7 cellular contexts compared by ENCODE assay signal in genomic region chr12:101670007-101670671, GRCh38. TPM values are rescaled to one million over a fixed set of nuclear protein-coding genes. Genes with fewer than 3 reads are reported as not detected.
DNase-seq lines count a peak whose midpoint lies in the region; ATAC-seq and TF ChIP-seq lines count a peak whose summit lies in the region.

No MANE protein-coding gene starts in this region.

- H3K27ac ChIP-seq in gastroesophageal sphincter: no peak overlapping the region

- peaks cover 9% of the 10 kb centered on the region for H3K27me3 ChIP-seq in gastroesophageal sphincter

- peak; percentile 79 for ATAC-seq in activated CD8-positive, alpha-beta T cell treated with anti-CD3 and anti-CD28 coated beads for 36 hours
- peak; percentile 57 for ATAC-seq in gastroesophageal sphincter
- no peak for ATAC-seq in HG02610 (IDR thresholded peaks at IDR 0.05; ENCODE audit: unreplicated experiment)
- ATAC-seq in HG03342 (IDR thresholded peaks at IDR 0.05; ENCODE audit: unreplicated experiment): no peak

- no peaks in the 10 kb centered on the region for H3K36me3 ChIP-seq in gastroesophageal sphincter

- no peak overlapping the region for H3K4me3 Mint-ChIP-seq in activated CD8-positive, alpha-beta T cell treated with anti-CD3 and anti-CD28 coated beads for 36 hours

- no peak for TF ChIP-seq EP300 in gastroesophageal sphincter (IDR thresholded peaks at IDR 0.05)

- no peaks in the 10 kb centered on the region for H3K4me1 ChIP-seq in gastroesophageal sphincter

- peaks cover 19% of the 10 kb centered on the region for H3K4me1 Mint-ChIP-seq in activated CD8-positive, alpha-beta T cell treated with anti-CD3 and anti-CD28 coated beads for 36 hours (ENCODE audit: low read depth)

- H3K9me3 ChIP-seq in gastroesophageal sphincter: no peaks in the 10 kb centered on the region

- peaks cover 1% of the 10 kb centered on the region for H3K27me3 Mint-ChIP-seq in activated CD8-positive, alpha-beta T cell treated with anti-CD3 and anti-CD28 coated beads for 36 hours

- intact Hi-C loops in activated CD8-positive, alpha-beta T cell treated with anti-CD3 and anti-CD28 coated beads for 36 hours (cut with micrococcal nuclease): no loop called here

- H3K36me3 Mint-ChIP-seq in activated CD8-positive, alpha-beta T cell treated with anti-CD3 and anti-CD28 coated beads for 36 hours (ENCODE audit: low read depth): no peaks in the 10 kb centered on the region

- no peak overlapping the region for H3K27ac Mint-ChIP-seq in activated CD8-positive, alpha-beta T cell treated with anti-CD3 and anti-CD28 coated beads for 36 hours

- no peaks in the 10 kb centered on the region for H3K9me3 Mint-ChIP-seq in activated CD8-positive, alpha-beta T cell treated with anti-CD3 and anti-CD28 coated beads for 36 hours

- DNase-seq in GM10248 (ENCODE audit: extremely low spot score): peak; percentile 24
- DNase-seq in LNCaP clone FGC (ENCODE audit: low read depth): no peak
- peak; percentile 70 for DNase-seq in activated CD8-positive, alpha-beta T cell treated with anti-CD3 and anti-CD28 coated beads for 36 hours
- peak; percentile 52 for DNase-seq in renal cortical epithelial cell (ENCODE audit: low read depth)

- H3K4me3 ChIP-seq in LNCaP clone FGC (ENCODE audit: low read depth, low read length) (no peak overlapping the region), gastroesophageal sphincter (no peak overlapping the region)

- TF ChIP-seq CTCF in GM10248 (IDR thresholded peaks at IDR 0.05; ENCODE audit: control extremely low read depth, extremely low read depth, low read depth, missing control alignments) (peak; percentile 35), LNCaP clone FGC (IDR thresholded peaks at IDR 0.05; ENCODE audit: control insufficient read depth, extremely low read depth, insufficient read depth) (peak; percentile 38; the same call in 1 of the 2 replicates), gastroesophageal sphincter (IDR thresholded peaks at IDR 0.05) (peak; percentile 27 to 80 (median 69))
- TF ChIP-seq CTCF in activated CD8-positive, alpha-beta T cell treated with anti-CD3 and anti-CD28 coated beads for 36 hours (IDR thresholded peaks at IDR 0.05): peak; percentile 39

- CTCF ChIA-PET in GM10248 (lab: Yijun Ruan, JAX): interaction anchor here (0.6 to 1.0 kb wide), 2 partner anchors 14 to 29 kb away, joined by 3 read pairs; no protein-coding TSS in a partner anchor
- CTCF ChIA-PET in activated CD8-positive, alpha-beta T cell treated with anti-CD3 and anti-CD28 coated beads for 36 hours (lab: Charles Lee): interaction anchor here (0.7 to 1.1 kb wide), 7 partner anchors 12 to 170 kb away, joined by 3 to 9 read pairs (median 3); no protein-coding TSS in a partner anchor

- POLR2A ChIA-PET in GM10248 (lab: Yijun Ruan, JAX): no interaction called here
- POLR2A ChIA-PET in activated CD8-positive, alpha-beta T cell treated with anti-CD3 and anti-CD28 coated beads for 36 hours (lab: Charles Lee): interaction anchor here (0.6 kb wide), 1 partner anchor 8 kb away, joined by 3 read pairs; no protein-coding TSS in a partner anchor

- no peak for TF ChIP-seq POLR2A in gastroesophageal sphincter (IDR thresholded peaks at IDR 0.05)

- 42 to 55% methylated on average over 3 to 6 of the region's 6 CpGs for WGBS in gastroesophageal sphincter (ENCODE audit: low coverage in 1 of 2), 2 donors

RNA-seq across cellular contexts. Expression of gene CHPT1, which starts 27.3 kb away (rescaled TPM):
- total RNA-seq in activated CD8-positive, alpha-beta T cell treated with anti-CD3 and anti-CD28 coated beads for 36 hours: 10 to 100 TPM; 15.2 to 15.8 TPM
- total RNA-seq in gastroesophageal sphincter: 100 to 1,000 TPM in 1 of 4 donors, 10 to 100 TPM in 3; 47.3 to 130 (median 49.6) TPM
- 38.2 and 76.1 TPM in 2 replicates for total RNA-seq in renal cortical epithelial cell

Comparison
In these comparisons a context has a peak if more than half of its experiments do, and no peak if none do; other contexts are left out.
1. ATAC-seq: peak in activated CD8-positive, alpha-beta T cell treated with anti-CD3 and anti-CD28 coated beads for 36 hours (single experiment) and gastroesophageal sphincter (single experiment); none in HG02610 (single experiment) and HG03342 (single experiment).
2. Peak in every context shown above with its lines, with median percentiles within 50 percentile points of each other: CTCF ChIP-seq.